ENCODE assay signal across 1 cellular context in the genomic region with DNA sequence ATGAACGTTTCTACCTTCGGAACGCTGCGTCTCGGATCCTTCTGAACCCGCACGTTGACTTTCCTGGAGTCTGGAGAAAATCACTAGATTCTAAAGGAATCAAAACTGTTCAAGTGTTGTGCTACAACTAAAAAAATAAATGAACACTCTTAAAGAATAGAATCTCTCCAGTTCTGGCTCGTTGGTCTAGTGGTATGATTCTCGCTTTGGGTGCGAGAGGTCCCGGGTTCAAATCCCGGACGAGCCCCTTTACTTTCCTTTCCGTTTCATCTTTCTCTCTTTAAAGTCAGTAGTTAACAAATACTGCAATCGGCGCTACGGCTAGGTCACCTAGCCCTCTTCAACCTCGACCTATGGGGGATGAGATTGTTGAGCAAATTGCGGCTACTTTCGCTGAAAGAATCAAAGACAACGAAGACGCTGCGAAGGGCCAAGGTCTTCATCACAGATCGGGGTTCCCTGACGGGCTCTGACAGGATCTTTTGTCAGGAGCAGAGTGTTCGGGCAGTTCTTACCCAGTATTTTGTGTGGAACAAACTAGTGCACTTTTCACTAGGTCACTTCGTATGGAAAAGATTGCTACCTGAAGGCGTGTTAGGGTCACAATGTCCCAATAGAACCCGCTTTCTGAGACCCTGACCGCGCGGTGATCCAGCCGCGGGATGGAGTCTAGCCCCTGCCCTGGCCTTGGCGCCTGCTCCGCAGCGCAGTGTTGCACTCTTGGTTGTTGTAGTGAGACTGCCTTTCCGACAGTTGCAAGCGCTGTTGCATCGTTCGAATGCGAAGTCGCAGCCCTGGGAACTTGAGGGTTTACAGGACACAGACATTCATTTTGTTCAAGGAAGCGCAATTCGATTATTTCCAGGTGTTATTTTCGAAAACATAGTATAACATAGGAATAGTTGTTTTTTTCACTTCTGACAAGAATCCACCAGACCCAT.
TF ChIP-seq lines count a peak whose summit lies in the region.

No MANE protein-coding gene starts in this region.

TF ChIP-seq in K562, 482 proteins besides CTCF, POLR2A, EP300 and RAD21 (continued from another document and continues in another):
- TF ChIP-seq, protein P1, sequence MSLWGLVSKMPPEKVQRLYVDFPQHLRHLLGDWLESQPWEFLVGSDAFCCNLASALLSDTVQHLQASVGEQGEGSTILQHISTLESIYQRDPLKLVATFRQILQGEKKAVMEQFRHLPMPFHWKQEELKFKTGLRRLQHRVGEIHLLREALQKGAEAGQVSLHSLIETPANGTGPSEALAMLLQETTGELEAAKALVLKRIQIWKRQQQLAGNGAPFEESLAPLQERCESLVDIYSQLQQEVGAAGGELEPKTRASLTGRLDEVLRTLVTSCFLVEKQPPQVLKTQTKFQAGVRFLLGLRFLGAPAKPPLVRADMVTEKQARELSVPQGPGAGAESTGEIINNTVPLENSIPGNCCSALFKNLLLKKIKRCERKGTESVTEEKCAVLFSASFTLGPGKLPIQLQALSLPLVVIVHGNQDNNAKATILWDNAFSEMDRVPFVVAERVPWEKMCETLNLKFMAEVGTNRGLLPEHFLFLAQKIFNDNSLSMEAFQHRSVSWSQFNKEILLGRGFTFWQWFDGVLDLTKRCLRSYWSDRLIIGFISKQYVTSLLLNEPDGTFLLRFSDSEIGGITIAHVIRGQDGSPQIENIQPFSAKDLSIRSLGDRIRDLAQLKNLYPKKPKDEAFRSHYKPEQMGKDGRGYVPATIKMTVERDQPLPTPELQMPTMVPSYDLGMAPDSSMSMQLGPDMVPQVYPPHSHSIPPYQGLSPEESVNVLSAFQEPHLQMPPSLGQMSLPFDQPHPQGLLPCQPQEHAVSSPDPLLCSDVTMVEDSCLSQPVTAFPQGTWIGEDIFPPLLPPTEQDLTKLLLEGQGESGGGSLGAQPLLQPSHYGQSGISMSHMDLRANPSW (CRISPR knock-in tag; IDR thresholded peaks at IDR 0.05): no peak
- TF ChIP-seq, protein P2, sequence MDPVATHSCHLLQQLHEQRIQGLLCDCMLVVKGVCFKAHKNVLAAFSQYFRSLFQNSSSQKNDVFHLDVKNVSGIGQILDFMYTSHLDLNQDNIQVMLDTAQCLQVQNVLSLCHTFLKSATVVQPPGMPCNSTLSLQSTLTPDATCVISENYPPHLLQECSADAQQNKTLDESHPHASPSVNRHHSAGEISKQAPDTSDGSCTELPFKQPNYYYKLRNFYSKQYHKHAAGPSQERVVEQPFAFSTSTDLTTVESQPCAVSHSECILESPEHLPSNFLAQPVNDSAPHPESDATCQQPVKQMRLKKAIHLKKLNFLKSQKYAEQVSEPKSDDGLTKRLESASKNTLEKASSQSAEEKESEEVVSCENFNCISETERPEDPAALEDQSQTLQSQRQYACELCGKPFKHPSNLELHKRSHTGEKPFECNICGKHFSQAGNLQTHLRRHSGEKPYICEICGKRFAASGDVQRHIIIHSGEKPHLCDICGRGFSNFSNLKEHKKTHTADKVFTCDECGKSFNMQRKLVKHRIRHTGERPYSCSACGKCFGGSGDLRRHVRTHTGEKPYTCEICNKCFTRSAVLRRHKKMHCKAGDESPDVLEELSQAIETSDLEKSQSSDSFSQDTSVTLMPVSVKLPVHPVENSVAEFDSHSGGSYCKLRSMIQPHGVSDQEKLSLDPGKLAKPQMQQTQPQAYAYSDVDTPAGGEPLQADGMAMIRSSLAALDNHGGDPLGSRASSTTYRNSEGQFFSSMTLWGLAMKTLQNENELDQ (CRISPR knock-in tag; IDR thresholded peaks at IDR 0.05; ENCODE audit: borderline replicate concordance): no peak
- TF ChIP-seq ZKSCAN1 (IDR thresholded peaks at IDR 0.05; ENCODE audit: low read depth, low read length) (no peak), ZNF140 (CRISPR knock-in tag; IDR thresholded peaks at IDR 0.05) (no peak), YY1 (IDR thresholded peaks at IDR 0.05; ENCODE audit: borderline replicate concordance in 1 of 3, control insufficient read depth in 1 of 3, extremely low read depth in 1 of 3, insufficient read depth in 3 of 3, insufficient read length in 1 of 3, insufficient replicate concordance in 2 of 3, low read depth in 1 of 3, low read length in 2 of 3) (peak in 1 of 3 experiments; percentile 35), ETV5 (CRISPR knock-in tag; IDR thresholded peaks at IDR 0.05; ENCODE audit: low read depth) (peak; percentile 13; the same call in 1 of the 2 replicates), GABPB2 (CRISPR knock-in tag; conservative IDR thresholded peaks at IDR 0.05) (no peak), HNRNPK (IDR thresholded peaks at IDR 0.05; ENCODE audit: low read depth, low read length, poor library complexity, severe bottlenecking) (no peak), SOX6 (IDR thresholded peaks at IDR 0.05) (peak; percentile 74), MEIS2 (IDR thresholded peaks at IDR 0.05; ENCODE audit: partially characterized antibody) (peak; percentile 24), ZNF764 (CRISPR knock-in tag; IDR thresholded peaks at IDR 0.05; ENCODE audit: low read depth) (no peak), HDAC1 (IDR thresholded peaks at IDR 0.05) (peak; percentile 54 to 76; a peak in 3 of 4 replicates), IRF2 (CRISPR knock-in tag; IDR thresholded peaks at IDR 0.05) (no peak), PHF8 (IDR thresholded peaks at IDR 0.05; ENCODE audit: borderline replicate concordance, low read length) (no peak), SP1 (CRISPR knock-in tag; IDR thresholded peaks at IDR 0.05) (0 out of 2 replicates have a peak, but pooled peaks have one; percentile 24), SNIP1 (IDR thresholded peaks at IDR 0.05; ENCODE audit: low read depth) (no peak), ZNF76 (CRISPR knock-in tag; IDR thresholded peaks at IDR 0.05; ENCODE audit: borderline replicate concordance) (no peak), CHD2 (IDR thresholded peaks at IDR 0.05; ENCODE audit: low read depth, low read length) (0 out of 2 replicates have a peak, but pooled peaks have one; percentile 12), TGIF2 (CRISPR knock-in tag; IDR thresholded peaks at IDR 0.05) (no peak), NFXL1 (CRISPR knock-in tag; IDR thresholded peaks at IDR 0.05) (no peak), ZNF436 (CRISPR knock-in tag; IDR thresholded peaks at IDR 0.05) (no peak)
- TF ChIP-seq, protein P3, sequence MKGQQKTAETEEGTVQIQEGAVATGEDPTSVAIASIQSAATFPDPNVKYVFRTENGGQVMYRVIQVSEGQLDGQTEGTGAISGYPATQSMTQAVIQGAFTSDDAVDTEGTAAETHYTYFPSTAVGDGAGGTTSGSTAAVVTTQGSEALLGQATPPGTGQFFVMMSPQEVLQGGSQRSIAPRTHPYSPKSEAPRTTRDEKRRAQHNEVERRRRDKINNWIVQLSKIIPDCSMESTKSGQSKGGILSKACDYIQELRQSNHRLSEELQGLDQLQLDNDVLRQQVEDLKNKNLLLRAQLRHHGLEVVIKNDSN (CRISPR knock-in tag; IDR thresholded peaks at IDR 0.05): no peak
- TF ChIP-seq, protein P4, sequence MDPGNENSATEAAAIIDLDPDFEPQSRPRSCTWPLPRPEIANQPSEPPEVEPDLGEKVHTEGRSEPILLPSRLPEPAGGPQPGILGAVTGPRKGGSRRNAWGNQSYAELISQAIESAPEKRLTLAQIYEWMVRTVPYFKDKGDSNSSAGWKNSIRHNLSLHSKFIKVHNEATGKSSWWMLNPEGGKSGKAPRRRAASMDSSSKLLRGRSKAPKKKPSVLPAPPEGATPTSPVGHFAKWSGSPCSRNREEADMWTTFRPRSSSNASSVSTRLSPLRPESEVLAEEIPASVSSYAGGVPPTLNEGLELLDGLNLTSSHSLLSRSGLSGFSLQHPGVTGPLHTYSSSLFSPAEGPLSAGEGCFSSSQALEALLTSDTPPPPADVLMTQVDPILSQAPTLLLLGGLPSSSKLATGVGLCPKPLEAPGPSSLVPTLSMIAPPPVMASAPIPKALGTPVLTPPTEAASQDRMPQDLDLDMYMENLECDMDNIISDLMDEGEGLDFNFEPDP (CRISPR knock-in tag; IDR thresholded peaks at IDR 0.05): no peak
- TF ChIP-seq, protein P5, sequence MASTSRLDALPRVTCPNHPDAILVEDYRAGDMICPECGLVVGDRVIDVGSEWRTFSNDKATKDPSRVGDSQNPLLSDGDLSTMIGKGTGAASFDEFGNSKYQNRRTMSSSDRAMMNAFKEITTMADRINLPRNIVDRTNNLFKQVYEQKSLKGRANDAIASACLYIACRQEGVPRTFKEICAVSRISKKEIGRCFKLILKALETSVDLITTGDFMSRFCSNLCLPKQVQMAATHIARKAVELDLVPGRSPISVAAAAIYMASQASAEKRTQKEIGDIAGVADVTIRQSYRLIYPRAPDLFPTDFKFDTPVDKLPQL (IDR thresholded peaks at IDR 0.05; ENCODE audit: extremely low read depth, insufficient read length): no peak
- TF ChIP-seq, protein P6, sequence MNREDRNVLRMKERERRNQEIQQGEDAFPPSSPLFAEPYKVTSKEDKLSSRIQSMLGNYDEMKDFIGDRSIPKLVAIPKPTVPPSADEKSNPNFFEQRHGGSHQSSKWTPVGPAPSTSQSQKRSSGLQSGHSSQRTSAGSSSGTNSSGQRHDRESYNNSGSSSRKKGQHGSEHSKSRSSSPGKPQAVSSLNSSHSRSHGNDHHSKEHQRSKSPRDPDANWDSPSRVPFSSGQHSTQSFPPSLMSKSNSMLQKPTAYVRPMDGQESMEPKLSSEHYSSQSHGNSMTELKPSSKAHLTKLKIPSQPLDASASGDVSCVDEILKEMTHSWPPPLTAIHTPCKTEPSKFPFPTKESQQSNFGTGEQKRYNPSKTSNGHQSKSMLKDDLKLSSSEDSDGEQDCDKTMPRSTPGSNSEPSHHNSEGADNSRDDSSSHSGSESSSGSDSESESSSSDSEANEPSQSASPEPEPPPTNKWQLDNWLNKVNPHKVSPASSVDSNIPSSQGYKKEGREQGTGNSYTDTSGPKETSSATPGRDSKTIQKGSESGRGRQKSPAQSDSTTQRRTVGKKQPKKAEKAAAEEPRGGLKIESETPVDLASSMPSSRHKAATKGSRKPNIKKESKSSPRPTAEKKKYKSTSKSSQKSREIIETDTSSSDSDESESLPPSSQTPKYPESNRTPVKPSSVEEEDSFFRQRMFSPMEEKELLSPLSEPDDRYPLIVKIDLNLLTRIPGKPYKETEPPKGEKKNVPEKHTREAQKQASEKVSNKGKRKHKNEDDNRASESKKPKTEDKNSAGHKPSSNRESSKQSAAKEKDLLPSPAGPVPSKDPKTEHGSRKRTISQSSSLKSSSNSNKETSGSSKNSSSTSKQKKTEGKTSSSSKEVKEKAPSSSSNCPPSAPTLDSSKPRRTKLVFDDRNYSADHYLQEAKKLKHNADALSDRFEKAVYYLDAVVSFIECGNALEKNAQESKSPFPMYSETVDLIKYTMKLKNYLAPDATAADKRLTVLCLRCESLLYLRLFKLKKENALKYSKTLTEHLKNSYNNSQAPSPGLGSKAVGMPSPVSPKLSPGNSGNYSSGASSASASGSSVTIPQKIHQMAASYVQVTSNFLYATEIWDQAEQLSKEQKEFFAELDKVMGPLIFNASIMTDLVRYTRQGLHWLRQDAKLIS (CRISPR knock-in tag; IDR thresholded peaks at IDR 0.05): 0 out of 2 replicates have a peak, but pooled peaks have one; percentile 26
- TF ChIP-seq, protein P7, sequence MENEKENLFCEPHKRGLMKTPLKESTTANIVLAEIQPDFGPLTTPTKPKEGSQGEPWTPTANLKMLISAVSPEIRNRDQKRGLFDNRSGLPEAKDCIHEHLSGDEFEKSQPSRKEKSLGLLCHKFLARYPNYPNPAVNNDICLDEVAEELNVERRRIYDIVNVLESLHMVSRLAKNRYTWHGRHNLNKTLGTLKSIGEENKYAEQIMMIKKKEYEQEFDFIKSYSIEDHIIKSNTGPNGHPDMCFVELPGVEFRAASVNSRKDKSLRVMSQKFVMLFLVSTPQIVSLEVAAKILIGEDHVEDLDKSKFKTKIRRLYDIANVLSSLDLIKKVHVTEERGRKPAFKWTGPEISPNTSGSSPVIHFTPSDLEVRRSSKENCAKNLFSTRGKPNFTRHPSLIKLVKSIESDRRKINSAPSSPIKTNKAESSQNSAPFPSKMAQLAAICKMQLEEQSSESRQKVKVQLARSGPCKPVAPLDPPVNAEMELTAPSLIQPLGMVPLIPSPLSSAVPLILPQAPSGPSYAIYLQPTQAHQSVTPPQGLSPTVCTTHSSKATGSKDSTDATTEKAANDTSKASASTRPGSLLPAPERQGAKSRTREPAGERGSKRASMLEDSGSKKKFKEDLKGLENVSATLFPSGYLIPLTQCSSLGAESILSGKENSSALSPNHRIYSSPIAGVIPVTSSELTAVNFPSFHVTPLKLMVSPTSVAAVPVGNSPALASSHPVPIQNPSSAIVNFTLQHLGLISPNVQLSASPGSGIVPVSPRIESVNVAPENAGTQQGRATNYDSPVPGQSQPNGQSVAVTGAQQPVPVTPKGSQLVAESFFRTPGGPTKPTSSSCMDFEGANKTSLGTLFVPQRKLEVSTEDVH (IDR thresholded peaks at IDR 0.05; ENCODE audit: low read depth, partially characterized antibody): no peak
- TF ChIP-seq, protein P8, sequence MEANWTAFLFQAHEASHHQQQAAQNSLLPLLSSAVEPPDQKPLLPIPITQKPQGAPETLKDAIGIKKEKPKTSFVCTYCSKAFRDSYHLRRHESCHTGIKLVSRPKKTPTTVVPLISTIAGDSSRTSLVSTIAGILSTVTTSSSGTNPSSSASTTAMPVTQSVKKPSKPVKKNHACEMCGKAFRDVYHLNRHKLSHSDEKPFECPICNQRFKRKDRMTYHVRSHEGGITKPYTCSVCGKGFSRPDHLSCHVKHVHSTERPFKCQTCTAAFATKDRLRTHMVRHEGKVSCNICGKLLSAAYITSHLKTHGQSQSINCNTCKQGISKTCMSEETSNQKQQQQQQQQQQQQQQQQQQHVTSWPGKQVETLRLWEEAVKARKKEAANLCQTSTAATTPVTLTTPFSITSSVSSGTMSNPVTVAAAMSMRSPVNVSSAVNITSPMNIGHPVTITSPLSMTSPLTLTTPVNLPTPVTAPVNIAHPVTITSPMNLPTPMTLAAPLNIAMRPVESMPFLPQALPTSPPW (CRISPR knock-in tag; IDR thresholded peaks at IDR 0.05): no peak
- TF ChIP-seq, protein P9, sequence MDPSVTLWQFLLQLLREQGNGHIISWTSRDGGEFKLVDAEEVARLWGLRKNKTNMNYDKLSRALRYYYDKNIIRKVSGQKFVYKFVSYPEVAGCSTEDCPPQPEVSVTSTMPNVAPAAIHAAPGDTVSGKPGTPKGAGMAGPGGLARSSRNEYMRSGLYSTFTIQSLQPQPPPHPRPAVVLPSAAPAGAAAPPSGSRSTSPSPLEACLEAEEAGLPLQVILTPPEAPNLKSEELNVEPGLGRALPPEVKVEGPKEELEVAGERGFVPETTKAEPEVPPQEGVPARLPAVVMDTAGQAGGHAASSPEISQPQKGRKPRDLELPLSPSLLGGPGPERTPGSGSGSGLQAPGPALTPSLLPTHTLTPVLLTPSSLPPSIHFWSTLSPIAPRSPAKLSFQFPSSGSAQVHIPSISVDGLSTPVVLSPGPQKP (CRISPR knock-in tag; IDR thresholded peaks at IDR 0.05): no peak
- TF ChIP-seq, protein P10, sequence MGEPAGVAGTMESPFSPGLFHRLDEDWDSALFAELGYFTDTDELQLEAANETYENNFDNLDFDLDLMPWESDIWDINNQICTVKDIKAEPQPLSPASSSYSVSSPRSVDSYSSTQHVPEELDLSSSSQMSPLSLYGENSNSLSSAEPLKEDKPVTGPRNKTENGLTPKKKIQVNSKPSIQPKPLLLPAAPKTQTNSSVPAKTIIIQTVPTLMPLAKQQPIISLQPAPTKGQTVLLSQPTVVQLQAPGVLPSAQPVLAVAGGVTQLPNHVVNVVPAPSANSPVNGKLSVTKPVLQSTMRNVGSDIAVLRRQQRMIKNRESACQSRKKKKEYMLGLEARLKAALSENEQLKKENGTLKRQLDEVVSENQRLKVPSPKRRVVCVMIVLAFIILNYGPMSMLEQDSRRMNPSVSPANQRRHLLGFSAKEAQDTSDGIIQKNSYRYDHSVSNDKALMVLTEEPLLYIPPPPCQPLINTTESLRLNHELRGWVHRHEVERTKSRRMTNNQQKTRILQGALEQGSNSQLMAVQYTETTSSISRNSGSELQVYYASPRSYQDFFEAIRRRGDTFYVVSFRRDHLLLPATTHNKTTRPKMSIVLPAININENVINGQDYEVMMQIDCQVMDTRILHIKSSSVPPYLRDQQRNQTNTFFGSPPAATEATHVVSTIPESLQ (CRISPR knock-in tag; IDR thresholded peaks at IDR 0.05): no peak
